ENCODE assay signal across 25 cellular contexts in genomic region chr1:107419003-107419402, GRCh38.
"Had no signal": no experiment of that assay in that cellular context is flagged by ENCODE, and none has a peak within 500 bp of the region (broad histone marks: within the 10 kb centered on the region; RNA-seq: fewer than 3 reads in every experiment).

No MANE protein-coding gene starts in this region.

- H3K36me3 ChIP-seq: adrenal gland, breast epithelium had no signal

- H3K27me3 ChIP-seq: adrenal gland, breast epithelium had no signal

- H3K4me3 Mint-ChIP-seq: activated CD8-positive, alpha-beta T cell treated with anti-CD3 and anti-CD28 coated beads, Interleukin-2, amount 10 ng/mL, durations not matched to agents 7 days and 5 days; activated naive CD8-positive, alpha-beta T cell treated with anti-CD3 and anti-CD28 coated beads, Interleukin-2, amount 10 ng/mL, durations not matched to agents 7 days and 5 days; T-cell had no signal

- H3K9me3 Mint-ChIP-seq: activated naive CD8-positive, alpha-beta T cell treated with anti-CD3 and anti-CD28 coated beads, Interleukin-2, amount 10 ng/mL, durations not matched to agents 7 days and 5 days; T-cell had no signal

- H3K4me1 Mint-ChIP-seq: activated naive CD8-positive, alpha-beta T cell treated with anti-CD3 and anti-CD28 coated beads, Interleukin-2, amount 10 ng/mL, durations not matched to agents 7 days and 5 days; T-cell had no signal

- H3K27ac ChIP-seq: adrenal gland, breast epithelium, PC-9, SK-N-MC had no signal

- H3K27ac Mint-ChIP-seq: activated CD8-positive, alpha-beta T cell treated with anti-CD3 and anti-CD28 coated beads, Interleukin-2, amount 10 ng/mL, durations not matched to agents 7 days and 5 days; activated naive CD8-positive, alpha-beta T cell treated with anti-CD3 and anti-CD28 coated beads, Interleukin-2, amount 10 ng/mL, durations not matched to agents 7 days and 5 days; T-cell had no signal

- ATAC-seq: activated CD8-positive, alpha-beta T cell treated with anti-CD3 and anti-CD28 coated beads, Interleukin-2, amount 10 ng/mL, durations not matched to agents 7 days and 5 days; T-cell had no signal

- DNase-seq: activated CD4-positive, alpha-beta T cell treated with anti-CD3 and anti-CD28 coated beads for 48 hours; activated CD4-positive, alpha-beta T cell treated with anti-CD3 and anti-CD28 coated beads, Interleukin-2, amount 50 U/mL, for 4 hours; activated CD4-positive, CD25-positive, alpha-beta regulatory T cell treated with anti-CD3 and anti-CD28 coated beads, Interleukin-2, amount 50 U/mL, for 72 hours; activated CD8-positive, alpha-beta memory T cell treated with anti-CD3 and anti-CD28 coated beads, Interleukin-2, amount 50 U/mL, for 48 hours; activated CD8-positive, alpha-beta T cell treated with anti-CD3 and anti-CD28 coated beads, Interleukin-2, amount 10 ng/mL, durations not matched to agents 7 days and 5 days; activated naive CD4-positive, alpha-beta T cell treated with anti-CD3 and anti-CD28 coated beads, Interleukin-2, amount 50 U/mL, for 16 hours; activated naive CD8-positive, alpha-beta T cell treated with anti-CD3 and anti-CD28 coated beads, Interleukin-2, amount 10 ng/mL, durations not matched to agents 7 days and 5 days; activated T-cell treated with anti-CD3 and anti-CD28 coated beads, Interleukin-2, amount 50 U/mL, for 1 hour; adrenal gland; aorta; caudate nucleus; KG1; MV-4-11; NCI-H1105; NCI-H1436; NCI-H187; NCI-H2081; NCI-H510A treated with DMSO at 0.1 percent for 48 hours; NCI-H69; NK-92 treated with Interleukin-12 subunit alpha and Interleukin-12 subunit beta, amount 100 ng/mL, for 24 hours; PC-9; SHP77 treated with DMSO at 0.1 percent for 48 hours; T-cell had no signal

- H3K36me3 Mint-ChIP-seq: activated naive CD8-positive, alpha-beta T cell treated with anti-CD3 and anti-CD28 coated beads, Interleukin-2, amount 10 ng/mL, durations not matched to agents 7 days and 5 days; T-cell had no signal

- H3K4me1 ChIP-seq: adrenal gland had no signal

- H3K4me3 ChIP-seq: adrenal gland, breast epithelium, PC-9, SK-N-MC had no signal

- H3K9me3 ChIP-seq: adrenal gland, breast epithelium had no signal
